9 cellular contexts compared by ENCODE assay signal in genomic region chr6:168968228-168968627, GRCh38.
A peak's percentile ranks its signal among the peaks of the same experiment; 100 is the strongest.
DNase-seq lines count a peak whose midpoint lies in the region; ATAC-seq lines count a peak whose summit lies in the region.
"Had no signal": no experiment of that assay in that cellular context is flagged by ENCODE, and none has a peak within 500 bp of the region (broad histone marks: within the 10 kb centered on the region; RNA-seq: fewer than 3 reads in every experiment).

No MANE protein-coding gene starts in this region.

- peak; percentile 44 to 77 for DNase-seq in NCI-H524 (lab: John Stamatoyannopoulos, UW)
- DNase-seq in NCI-H524 treated with DMSO at 0.1 percent for 48 hours (lab: John Stamatoyannopoulos, UW) = no peak
- DNase-seq in NCI-H510A treated with DMSO at 0.1 percent for 48 hours (lab: John Stamatoyannopoulos, UW) = peak; percentile 62
- DNase-seq in effector memory CD4-positive, alpha-beta T cell = peak; percentile 1 to 9 (median 7)
- DNase-seq in pons (ENCODE audit: low spot score) = peak; percentile 36

- H3K36me3 ChIP-seq in effector memory CD4-positive, alpha-beta T cell (ENCODE audit: control insufficient read depth, insufficient read depth, low read length) = no peaks in the 10 kb centered on the region

- no peaks in the 10 kb centered on the region for H3K27me3 ChIP-seq in effector memory CD4-positive, alpha-beta T cell (replicated peaks; ENCODE audit: control insufficient read depth, insufficient read depth, low read length, poor library complexity, severe bottlenecking)

- H3K9me3 ChIP-seq in effector memory CD4-positive, alpha-beta T cell (ENCODE audit: control insufficient read depth, low read length) = no peaks in the 10 kb centered on the region

- H3K4me1 ChIP-seq in effector memory CD4-positive, alpha-beta T cell (ENCODE audit: control insufficient read depth, insufficient read depth, low read length, poor library complexity, severe bottlenecking) = no peaks in the 10 kb centered on the region

- H3K4me3 ChIP-seq in effector memory CD4-positive, alpha-beta T cell (ENCODE audit: insufficient read depth, low read depth, low read length, poor library complexity, severe bottlenecking) = no peak overlapping the region

- ATAC-seq in HG02623 (IDR thresholded peaks at IDR 0.05; ENCODE audit: unreplicated experiment) = no peak
- ATAC-seq in HG02870 (IDR thresholded peaks at IDR 0.05; ENCODE audit: unreplicated experiment) = no peak
- ATAC-seq in HG03571 (IDR thresholded peaks at IDR 0.05; ENCODE audit: unreplicated experiment) = no peak
- ATAC-seq: CD8-positive, alpha-beta T cell had no signal

- H3K27ac ChIP-seq in effector memory CD4-positive, alpha-beta T cell (ENCODE audit: insufficient read depth, low read length, poor library complexity, severe bottlenecking) = no peak overlapping the region
